Comparison of ENCODE assay signal across 10 cellular contexts in the genomic region with DNA sequence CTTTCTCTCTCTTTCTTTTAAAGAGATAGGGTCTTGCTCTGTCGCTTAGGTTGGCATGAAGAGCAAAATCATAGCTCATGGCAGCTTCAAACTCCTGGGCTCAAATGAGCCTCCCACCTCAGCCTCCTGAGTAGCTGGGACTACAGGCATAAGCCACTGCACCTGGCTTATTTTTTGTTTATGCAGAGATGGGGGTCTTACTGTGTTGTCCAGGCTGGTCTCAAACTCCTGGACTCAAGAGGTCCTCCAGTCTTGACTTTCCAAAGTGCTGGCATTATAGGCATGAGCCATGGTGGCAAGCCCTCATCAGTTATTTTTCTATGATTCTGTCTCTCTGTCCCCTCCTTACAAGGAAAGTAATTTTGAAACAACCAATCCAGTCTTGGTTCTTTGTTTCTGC. TPM values are rescaled to one million over a fixed set of nuclear protein-coding genes. Genes with fewer than 3 reads are reported as not detected.
DNase-seq lines count a peak whose midpoint lies in the region; ATAC-seq and TF ChIP-seq lines count a peak whose summit lies in the region.
"Had no signal": no experiment of that assay in that cellular context is flagged by ENCODE, and none has a peak within 500 bp of the region (broad histone marks: within the 10 kb centered on the region; RNA-seq: fewer than 3 reads in every experiment).

No MANE protein-coding gene starts in this region.

- H4K20me1 ChIP-seq in GM23338 (replicated peaks; ENCODE audit: insufficient read depth) = no peaks in the 10 kb centered on the region; the same call in 1 of the 2 replicates

- H3K9me2 ChIP-seq in GM23338 (ENCODE audit: insufficient read depth) = no peaks in the 10 kb centered on the region

- ATAC-seq in GM23338 (no peak), HG02763 (IDR thresholded peaks at IDR 0.05; ENCODE audit: unreplicated experiment) (no peak)

- DNase-seq in CD14-positive monocyte (ENCODE audit: low spot score) = no peak
- no peak for DNase-seq in GM23338 (ENCODE audit: low spot score)
- DNase-seq in activated T-helper 2 cell treated with anti-CD3 and anti-CD28 coated beads, Interferon-gamma antibody, Interleukin-2, Interleukin-4, amounts not matched to agents 10 μg/mL and 5 μg/mL and 100 μg/mL, durations not matched to agents 14 hours and 24 hours and 36 hours (ENCODE audit: low spot score) = no peak
- no peak for DNase-seq in nephron progenitor cell
- no peak for DNase-seq in retina
- no peak for DNase-seq in SJCRH30
- DNase-seq in DMS53 treated with DMSO at 0.1 percent for 48 hours (lab: John Stamatoyannopoulos, UW; ENCODE audit: unreplicated experiment) = no peak
- DNase-seq: activated CD4-positive, alpha-beta T cell treated with anti-CD3 and anti-CD28 coated beads, Interleukin-2, amount 50 U/mL, for 4 hours; MG63 had no signal

- peak overlapping the region; percentile 15; the same call in 1 of the 2 replicates for H2AFZ ChIP-seq in GM23338

- H3K27me3 Mint-ChIP-seq in CD14-positive monocyte (ENCODE audit: low read depth in 3 of 3) = peaks cover 25 to 39% (median 34%) of the 10 kb centered on the region in 3 donors
- H3K27me3 Mint-ChIP-seq in GM23338 (ENCODE audit: insufficient read depth, low read depth, poor library complexity) = peaks cover 7% of the 10 kb centered on the region
- peaks cover 10% of the 10 kb centered on the region for H3K27me3 Mint-ChIP-seq in activated T-helper 2 cell treated with anti-CD3 and anti-CD28 coated beads, Interferon-gamma antibody, Interleukin-2, Interleukin-4, amounts not matched to agents 10 μg/mL and 5 μg/mL and 100 μg/mL, durations not matched to agents 14 hours and 24 hours and 36 hours (ENCODE audit: low read depth)
- peaks cover 10% of the 10 kb centered on the region for H3K27me3 Mint-ChIP-seq in nephron progenitor cell (ENCODE audit: low read depth, poor library complexity)

- H3K4me3 Mint-ChIP-seq in CD14-positive monocyte = peak overlapping the region; percentile 96 to 97
- peak overlapping the region; percentile 89 for H3K4me3 Mint-ChIP-seq in GM23338
- peak overlapping the region; percentile 96 for H3K4me3 Mint-ChIP-seq in activated T-helper 2 cell treated with anti-CD3 and anti-CD28 coated beads, Interferon-gamma antibody, Interleukin-2, Interleukin-4, amounts not matched to agents 10 μg/mL and 5 μg/mL and 100 μg/mL, durations not matched to agents 14 hours and 24 hours and 36 hours (ENCODE audit: low read depth)
- peak overlapping the region; percentile 91 for H3K4me3 Mint-ChIP-seq in nephron progenitor cell

- H3K27me3 ChIP-seq in GM23338 (ENCODE audit: insufficient read depth) (peaks cover 4% of the 10 kb centered on the region), SJCRH30 (no peaks in the 10 kb centered on the region)
- H3K27me3 ChIP-seq: MG63 had no signal

- peak overlapping the region; percentile 89 for H3K4me2 ChIP-seq in GM23338

- H3F3A ChIP-seq in GM23338 (replicated peaks; ENCODE audit: low read depth) = 0 out of 2 replicates have a peak, but pooled peaks cover 4% of the 10 kb centered on the region

- H3K4me1 ChIP-seq in GM23338 (ENCODE audit: insufficient read depth) (peaks cover 26% of the 10 kb centered on the region), SJCRH30 (0 out of 2 replicates have a peak, but pooled peaks cover 5% of the 10 kb centered on the region)

- TF ChIP-seq CTCF in CD14-positive monocyte (IDR thresholded peaks at IDR 0.05) (no peak), GM23338 (conservative IDR thresholded peaks at IDR 0.05; ENCODE audit: low read depth in 2 of 2) (no peak), nephron progenitor cell (IDR thresholded peaks at IDR 0.05) (no peak)

- H3K36me3 Mint-ChIP-seq in CD14-positive monocyte (peaks cover 10 to 12% of the 10 kb centered on the region in 2 donors), GM23338 (ENCODE audit: low read depth) (no peaks in the 10 kb centered on the region), nephron progenitor cell (ENCODE audit: low read depth) (peaks cover 8% of the 10 kb centered on the region)
- H3K36me3 Mint-ChIP-seq in activated T-helper 2 cell treated with anti-CD3 and anti-CD28 coated beads, Interferon-gamma antibody, Interleukin-2, Interleukin-4, amounts not matched to agents 10 μg/mL and 5 μg/mL and 100 μg/mL, durations not matched to agents 14 hours and 24 hours and 36 hours (ENCODE audit: low read depth) = peaks cover 17% of the 10 kb centered on the region

- H3K27ac ChIP-seq in GM23338 (ENCODE audit: low read depth) (no peak overlapping the region), SJCRH30 (no peak overlapping the region)

- peaks cover 26% of the 10 kb centered on the region for H3K79me2 ChIP-seq in GM23338 (replicated peaks; ENCODE audit: insufficient read depth)

- H3K4me3 ChIP-seq in GM23338 (peak overlapping the region; percentile 92), SJCRH30 (no peak overlapping the region)

- H3K27ac Mint-ChIP-seq in CD14-positive monocyte (no peak overlapping the region), GM23338 (no peak overlapping the region), nephron progenitor cell (no peak overlapping the region)
- H3K27ac Mint-ChIP-seq in activated T-helper 2 cell treated with anti-CD3 and anti-CD28 coated beads, Interferon-gamma antibody, Interleukin-2, Interleukin-4, amounts not matched to agents 10 μg/mL and 5 μg/mL and 100 μg/mL, durations not matched to agents 14 hours and 24 hours and 36 hours = peak overlapping the region; percentile 95

- no peaks in the 10 kb centered on the region for H3K36me3 ChIP-seq in GM23338 (ENCODE audit: insufficient read depth)
- H3K36me3 ChIP-seq in SJCRH30 = no peaks in the 10 kb centered on the region

- H3K4me1 Mint-ChIP-seq in CD14-positive monocyte = peaks cover 24% of the 10 kb centered on the region
- H3K4me1 Mint-ChIP-seq in GM23338 = peaks cover 31% of the 10 kb centered on the region
- peaks cover 37% of the 10 kb centered on the region for H3K4me1 Mint-ChIP-seq in activated T-helper 2 cell treated with anti-CD3 and anti-CD28 coated beads, Interferon-gamma antibody, Interleukin-2, Interleukin-4, amounts not matched to agents 10 μg/mL and 5 μg/mL and 100 μg/mL, durations not matched to agents 14 hours and 24 hours and 36 hours (ENCODE audit: low read depth)
- H3K4me1 Mint-ChIP-seq in nephron progenitor cell = peaks cover 37% of the 10 kb centered on the region

- intact Hi-C loops in CD14-positive monocyte (cut with micrococcal nuclease) = loop anchor here in 1 of 2 donors (5.0 kb wide), 2 partner anchors 37 to 53 kb away; a partner anchor contains a TSS
- intact Hi-C loops in activated T-helper 2 cell treated with anti-CD3 and anti-CD28 coated beads, Interferon-gamma antibody, Interleukin-2, Interleukin-4, amounts not matched to agents 10 μg/mL and 5 μg/mL and 100 μg/mL, durations not matched to agents 14 hours and 24 hours and 36 hours (cut with micrococcal nuclease) = loop anchor here (2.0 to 5.0 kb wide), 2 partner anchors 107 to 473 kb away; a partner anchor contains a TSS

- H3K9me3 Mint-ChIP-seq in CD14-positive monocyte = peaks cover 6 to 15% (median 10%) of the 10 kb centered on the region in 7 donors
- H3K9me3 Mint-ChIP-seq in GM23338 = peaks cover 13% of the 10 kb centered on the region; the same call in 2 of the 3 replicates
- no peaks in the 10 kb centered on the region for H3K9me3 Mint-ChIP-seq in activated T-helper 2 cell treated with anti-CD3 and anti-CD28 coated beads, Interferon-gamma antibody, Interleukin-2, Interleukin-4, amounts not matched to agents 10 μg/mL and 5 μg/mL and 100 μg/mL, durations not matched to agents 14 hours and 24 hours and 36 hours
- no peaks in the 10 kb centered on the region for H3K9me3 Mint-ChIP-seq in nephron progenitor cell

- no peaks in the 10 kb centered on the region for H3K9me3 ChIP-seq in SJCRH30 (replicated peaks)
- H3K9me3 ChIP-seq: MG63 had no signal

TF ChIP-seq in GM23338, 12 proteins besides CTCF, POLR2A, EP300 and RAD21:
- TF ChIP-seq, protein P1, sequence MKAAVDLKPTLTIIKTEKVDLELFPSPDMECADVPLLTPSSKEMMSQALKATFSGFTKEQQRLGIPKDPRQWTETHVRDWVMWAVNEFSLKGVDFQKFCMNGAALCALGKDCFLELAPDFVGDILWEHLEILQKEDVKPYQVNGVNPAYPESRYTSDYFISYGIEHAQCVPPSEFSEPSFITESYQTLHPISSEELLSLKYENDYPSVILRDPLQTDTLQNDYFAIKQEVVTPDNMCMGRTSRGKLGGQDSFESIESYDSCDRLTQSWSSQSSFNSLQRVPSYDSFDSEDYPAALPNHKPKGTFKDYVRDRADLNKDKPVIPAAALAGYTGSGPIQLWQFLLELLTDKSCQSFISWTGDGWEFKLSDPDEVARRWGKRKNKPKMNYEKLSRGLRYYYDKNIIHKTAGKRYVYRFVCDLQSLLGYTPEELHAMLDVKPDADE (IDR thresholded peaks at IDR 0.05) = no peak

RNA-seq across cellular contexts. Expression of a gene that starts 1.1 kb away (rescaled TPM):
- polyA plus RNA-seq in CD14-positive monocyte (1 to 10 TPM; 1.0 to 2.8 TPM), GM23338 (2016; fragmentation: Nextera tagmentation; extraction: Ambion mirVana) (8.4 and 8.6 TPM in 2 replicates)
- 8.2 TPM in 2 replicates for total RNA-seq in GM23338 (2014; rRNA removed; shearing (Covaris generic))
- total RNA-seq in activated T-helper 2 cell treated with anti-CD3 and anti-CD28 coated beads, Interferon-gamma antibody, Interleukin-2, Interleukin-4, amounts not matched to agents 10 μg/mL and 5 μg/mL and 100 μg/mL, durations not matched to agents 14 hours and 24 hours and 36 hours = 31.8 and 33.3 TPM in 2 replicates
- 12.5 and 13.4 TPM in 2 replicates for total RNA-seq in SJCRH30 (2014; rRNA removed; shearing (Covaris generic))

RNA-seq across cellular contexts. Expression of a gene that starts 53.3 kb away (rescaled TPM):
- polyA plus RNA-seq in CD14-positive monocyte = 1 to 10 TPM; 6.7 to 7.2 TPM
- total RNA-seq in GM23338 (2014; rRNA removed; shearing (Covaris generic)) = 103 and 131 TPM in 2 replicates
- polyA plus RNA-seq in GM23338 (2016; fragmentation: Nextera tagmentation; extraction: Ambion mirVana) = 87.5 and 92.6 TPM in 2 replicates
- 183 and 184 TPM in 2 replicates for total RNA-seq in activated T-helper 2 cell treated with anti-CD3 and anti-CD28 coated beads, Interferon-gamma antibody, Interleukin-2, Interleukin-4, amounts not matched to agents 10 μg/mL and 5 μg/mL and 100 μg/mL, durations not matched to agents 14 hours and 24 hours and 36 hours
- 78.8 and 97.6 TPM in 2 replicates for total RNA-seq in SJCRH30 (2014; rRNA removed; shearing (Covaris generic))
